In the genomic region with DNA sequence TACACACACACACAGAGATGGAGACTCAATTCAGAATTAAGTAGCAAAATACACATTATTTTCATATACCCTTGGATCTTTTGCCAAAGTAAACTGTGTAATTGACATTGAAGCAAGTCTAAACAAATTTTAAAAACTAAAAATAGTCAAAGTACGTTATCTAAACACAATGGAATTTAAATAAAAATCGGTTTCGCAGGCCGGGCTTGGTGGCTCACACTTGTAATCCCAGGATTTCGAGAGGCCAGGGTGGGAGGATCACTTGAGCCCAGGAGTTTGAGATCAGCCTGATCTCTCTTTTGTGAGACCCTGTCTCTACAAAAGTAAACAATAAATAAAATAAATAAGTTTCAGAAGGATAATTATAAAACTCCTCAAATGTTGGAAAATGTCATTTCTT, we compare ENCODE assay signal across 1 cellular context.
TF ChIP-seq lines count a peak whose summit lies in the region.

No MANE protein-coding gene starts in this region.

TF ChIP-seq in IMR-90, 13 proteins besides CTCF, POLR2A, EP300 and RAD21:
- TF ChIP-seq CHD1 (IDR thresholded peaks at IDR 0.05; ENCODE audit: low read depth, low read length) (no peak), BHLHE40 (IDR thresholded peaks at IDR 0.05; ENCODE audit: low read depth, low read length) (no peak), RCOR1 (IDR thresholded peaks at IDR 0.05; ENCODE audit: insufficient replicate concordance, low read length) (no peak)
